ENCODE assay signal across 35 cellular contexts in genomic region chrX:11703855-11704254, GRCh38. TPM values are rescaled to one million over a fixed set of nuclear protein-coding genes. Genes with fewer than 3 reads are reported as not detected.
A peak's percentile ranks its signal among the peaks of the same experiment; 100 is the strongest.
DNase-seq lines count a peak whose midpoint lies in the region; ATAC-seq and TF ChIP-seq lines count a peak whose summit lies in the region.
"Had no signal": no experiment of that assay in that cellular context is flagged by ENCODE, and none has a peak within 500 bp of the region (broad histone marks: within the 10 kb centered on the region; RNA-seq: fewer than 3 reads in every experiment).

No MANE protein-coding gene starts in this region.

- no peaks in the 10 kb centered on the region for H3K9me2 ChIP-seq in GM23338 (ENCODE audit: insufficient read depth)

- no peak overlapping the region for H3K4me3 Mint-ChIP-seq in GM23338
- H3K4me3 Mint-ChIP-seq: B cell; CD14-positive monocyte; CD4-positive, alpha-beta memory T cell; CD4-positive, alpha-beta T cell; CD4-positive, CD25-positive, alpha-beta regulatory T cell; CD8-positive, alpha-beta memory T cell; CD8-positive, alpha-beta T cell had no signal

- H3K27ac Mint-ChIP-seq in GM23338: no peak overlapping the region
- H3K27ac Mint-ChIP-seq: B cell; CD14-positive monocyte; CD4-positive, alpha-beta memory T cell; CD4-positive, alpha-beta T cell; CD4-positive, CD25-positive, alpha-beta regulatory T cell; CD8-positive, alpha-beta T cell had no signal

- no peak overlapping the region for H2AFZ ChIP-seq in GM23338

- in situ Hi-C loops in gastrocnemius medialis (cut with MboI; ENCODE audit: low sequenced_read_pairs in 4 of 4): no loop called here

- no peaks in the 10 kb centered on the region for H3K36me3 Mint-ChIP-seq in GM23338 (ENCODE audit: low read depth)
- H3K36me3 Mint-ChIP-seq: CD14-positive monocyte; CD4-positive, alpha-beta memory T cell; CD4-positive, CD25-positive, alpha-beta regulatory T cell; CD8-positive, alpha-beta memory T cell; CD8-positive, alpha-beta T cell had no signal

- no peaks in the 10 kb centered on the region for H3F3A ChIP-seq in GM23338 (replicated peaks; ENCODE audit: low read depth)

- H3K27ac ChIP-seq in SJCRH30 (peak overlapping the region; percentile 75), spleen (no peak overlapping the region), GM23338 (ENCODE audit: low read depth) (no peak overlapping the region), gastrocnemius medialis (no peak overlapping the region)
- H3K27ac ChIP-seq: 22Rv1; A549; BLaER1; BLaER1 treated with 17β-estradiol and CSF1 and Interleukin-3, amounts not matched to agents 10 nM and 100 nM; C4-2B had no signal

- intact Hi-C loops in sciatic nerve (cut with DNase I) (no loop called here), spleen (cut with DNase I; ENCODE audit: low total_unique reads) (no loop called here), gastrocnemius medialis (cut with DNase I; ENCODE audit: low total_unique reads) (no loop called here)

- no peak for TF ChIP-seq POLR2A in spleen (IDR thresholded peaks at IDR 0.05)
- no peak for TF ChIP-seq POLR2A in gastrocnemius medialis (IDR thresholded peaks at IDR 0.05)

- H3K4me1 Mint-ChIP-seq in GM23338: no peaks in the 10 kb centered on the region
- H3K4me1 Mint-ChIP-seq: B cell; CD14-positive monocyte; CD4-positive, alpha-beta memory T cell; CD4-positive, CD25-positive, alpha-beta regulatory T cell; CD8-positive, alpha-beta memory T cell had no signal

- H3K4me3 ChIP-seq in SJCRH30 (no peak overlapping the region), spleen (no peak overlapping the region), GM23338 (no peak overlapping the region), gastrocnemius medialis (no peak overlapping the region)
- H3K4me3 ChIP-seq: A549; BLaER1; BLaER1 treated with 17β-estradiol and CSF1 and Interleukin-3, amounts not matched to agents 10 nM and 100 nM had no signal

- H3K79me2 ChIP-seq in GM23338 (replicated peaks; ENCODE audit: insufficient read depth): no peaks in the 10 kb centered on the region

- no peak overlapping the region for H3K4me2 ChIP-seq in GM23338
- H3K4me2 ChIP-seq: A549; BLaER1; BLaER1 treated with 17β-estradiol and CSF1 and Interleukin-3, amounts not matched to agents 10 nM and 100 nM had no signal

- no peaks in the 10 kb centered on the region for H3K9me3 Mint-ChIP-seq in GM23338
- H3K9me3 Mint-ChIP-seq: CD4-positive, alpha-beta T cell; CD4-positive, CD25-positive, alpha-beta regulatory T cell; CD8-positive, alpha-beta memory T cell; CD8-positive, alpha-beta T cell had no signal

- H3K36me3 ChIP-seq in SJCRH30 (no peaks in the 10 kb centered on the region), spleen (no peaks in the 10 kb centered on the region), GM23338 (ENCODE audit: insufficient read depth) (no peaks in the 10 kb centered on the region), gastrocnemius medialis (no peaks in the 10 kb centered on the region)
- H3K36me3 ChIP-seq: BE2C; BLaER1; BLaER1 treated with 17β-estradiol and CSF1 and Interleukin-3, amounts not matched to agents 10 nM and 100 nM had no signal

- WGBS in spleen, 5 donors: 71 to 94% (median 87%) methylated on average over 7 to 10 of the region's 10 CpGs

- no peaks in the 10 kb centered on the region for H3K9me3 ChIP-seq in SJCRH30 (replicated peaks)
- H3K9me3 ChIP-seq in spleen: no peaks in the 10 kb centered on the region
- no peaks in the 10 kb centered on the region for H3K9me3 ChIP-seq in gastrocnemius medialis
- H3K9me3 ChIP-seq: A549; BE2C; BLaER1; BLaER1 treated with 17β-estradiol and CSF1 and Interleukin-3, amounts not matched to agents 10 nM and 100 nM; Caco-2 had no signal

- peaks cover 41% of the 10 kb centered on the region for H3K4me1 ChIP-seq in SJCRH30
- no peaks in the 10 kb centered on the region for H3K4me1 ChIP-seq in spleen
- no peaks in the 10 kb centered on the region for H3K4me1 ChIP-seq in GM23338 (ENCODE audit: insufficient read depth)
- no peaks in the 10 kb centered on the region for H3K4me1 ChIP-seq in gastrocnemius medialis
- H3K4me1 ChIP-seq: A549; BE2C; BLaER1; BLaER1 treated with 17β-estradiol and CSF1 and Interleukin-3, amounts not matched to agents 10 nM and 100 nM; Caco-2 had no signal

- ATAC-seq in sciatic nerve: peak; percentile 39
- ATAC-seq in omental fat pad (ENCODE audit: low FRiP score): no peak
- no peak for ATAC-seq in GM23338
- no peak for ATAC-seq in gastrocnemius medialis
- ATAC-seq: A549; CD8-positive, alpha-beta T cell had no signal

- H3K27me3 Mint-ChIP-seq in GM23338 (ENCODE audit: insufficient read depth, low read depth, poor library complexity): no peaks in the 10 kb centered on the region
- H3K27me3 Mint-ChIP-seq: CD4-positive, alpha-beta memory T cell; CD4-positive, alpha-beta T cell had no signal

- no peak for TF ChIP-seq CTCF in spleen (IDR thresholded peaks at IDR 0.05 in 8 of 11, conservative IDR thresholded peaks at IDR 0.05 in 3 of 11)
- no peak for TF ChIP-seq CTCF in omental fat pad (IDR thresholded peaks at IDR 0.05)
- TF ChIP-seq CTCF in GM23338 (conservative IDR thresholded peaks at IDR 0.05; ENCODE audit: low read depth in 2 of 2): no peak
- no peak for TF ChIP-seq CTCF in gastrocnemius medialis (IDR thresholded peaks at IDR 0.05 in 4 of 5, conservative IDR thresholded peaks at IDR 0.05 in 1 of 5)

- no peak for DNase-seq in SJCRH30
- DNase-seq in sciatic nerve (ENCODE audit: low spot score): no peak
- peak; percentile 62 for DNase-seq in spleen
- DNase-seq in omental fat pad (ENCODE audit: low spot score): no peak
- DNase-seq in GM23338 (ENCODE audit: low spot score): no peak
- DNase-seq in gastrocnemius medialis: no peak
- DNase-seq: 8988T; ACHN; AML-193; BE2C; C1 segment of cervical spinal cord; Caco-2; Calu3; CD4-positive, alpha-beta memory T cell; CD4-positive, alpha-beta T cell; CD4-positive, CD25-positive, alpha-beta regulatory T cell; CD8-positive, alpha-beta memory T cell; CD8-positive, alpha-beta T cell; COR-L47; DMS 273 treated with DMSO at 0.1 percent for 48 hours; DMS153; DMS53; DMS79; DMS79 treated with DMSO at 0.1 percent for 48 hours; DND-41; EL had no signal

- H4K20me1 ChIP-seq in GM23338 (replicated peaks; ENCODE audit: insufficient read depth): no peaks in the 10 kb centered on the region
- H4K20me1 ChIP-seq: BLaER1 had no signal

- H3K27me3 ChIP-seq in SJCRH30: no peaks in the 10 kb centered on the region
- peaks cover 0 to 3% (median 0%) of the 10 kb centered on the region in 7 donors for H3K27me3 ChIP-seq in spleen (replicated peaks in 1 of 7)
- no peaks in the 10 kb centered on the region for H3K27me3 ChIP-seq in GM23338 (ENCODE audit: insufficient read depth)
- no peaks in the 10 kb centered on the region for H3K27me3 ChIP-seq in gastrocnemius medialis
- H3K27me3 ChIP-seq: BE2C had no signal

TF ChIP-seq in GM23338, 12 proteins besides CTCF, POLR2A, EP300 and RAD21 (continues in another document):
- TF ChIP-seq NANOG (IDR thresholded peaks at IDR 0.05; ENCODE audit: borderline replicate concordance) (no peak), ZNF331 (CRISPR knock-in tag; IDR thresholded peaks at IDR 0.05; ENCODE audit: low read depth) (no peak), CREB1 (CRISPR knock-in tag; IDR thresholded peaks at IDR 0.05; ENCODE audit: low read depth) (no peak), ETS1 (IDR thresholded peaks at IDR 0.05) (no peak), STAT1 (IDR thresholded peaks at IDR 0.05; ENCODE audit: unreplicated experiment) (no peak), ZNF114 (CRISPR knock-in tag; IDR thresholded peaks at IDR 0.05) (no peak), EZH2 (IDR thresholded peaks at IDR 0.05; ENCODE audit: low read depth, unreplicated experiment) (no peak), POLR2AphosphoS5 (IDR thresholded peaks at IDR 0.05; ENCODE audit: low read depth) (no peak)

RNA-seq across cellular contexts. Expression of gene ARHGAP6, which starts 38.1 kb away (rescaled TPM):
- 31.1 and 34.5 TPM in 2 replicates for total RNA-seq in SJCRH30 (2014; rRNA removed; shearing (Covaris generic))
- total RNA-seq in sciatic nerve: 13.8 TPM
- 10 to 100 TPM; 10.8 to 20.8 (median 14.9) TPM for total RNA-seq in spleen
- polyA plus RNA-seq in spleen: 1 to 10 TPM; 2.0 to 3.3 (median 2.7) TPM
- total RNA-seq in omental fat pad: 10 to 100 TPM; 20.4 to 45.5 (median 25.1) TPM
- 0.59 and 0.78 TPM in 2 replicates for total RNA-seq in GM23338 (2014; rRNA removed; shearing (Covaris generic))
- 0.26 and 0.50 TPM in 2 replicates for polyA plus RNA-seq in GM23338 (2016; fragmentation: Nextera tagmentation; extraction: Ambion mirVana)
- total RNA-seq in gastrocnemius medialis: 10 to 100 TPM; 10.7 to 18.0 (median 14.9) TPM
- total RNA-seq: A673; Calu3; CD4-positive, alpha-beta memory T cell; CD4-positive, alpha-beta T cell; CD8-positive, alpha-beta memory T cell; CD8-positive, alpha-beta T cell; Daoy had no signal
- polyA plus RNA-seq: CD4-positive, alpha-beta memory T cell; CD4-positive, CD25-positive, alpha-beta regulatory T cell; CD8-positive, alpha-beta memory T cell had no signal

RNA-seq across cellular contexts. Expression of gene MSL3, which starts 54.2 kb away (rescaled TPM):
- 37.9 and 41.8 TPM in 2 replicates for total RNA-seq in SJCRH30 (2014; rRNA removed; shearing (Covaris generic))
- 31.1 TPM for total RNA-seq in sciatic nerve
- total RNA-seq in spleen: 100 to 1,000 TPM in 1 of 7 donors, 10 to 100 TPM in 6; 51.5 to 100 (median 64.6) TPM
- 100 to 1,000 TPM in 1 of 3 donors, 10 to 100 TPM in 2; 57.7 to 120 (median 78.8) TPM for polyA plus RNA-seq in spleen
- total RNA-seq in omental fat pad: 10 to 100 TPM; 17.0 to 36.0 (median 31.2) TPM
- total RNA-seq in GM23338 (2014; rRNA removed; shearing (Covaris generic)): 13.9 and 15.9 TPM in 2 replicates
- polyA plus RNA-seq in GM23338 (2016; fragmentation: Nextera tagmentation; extraction: Ambion mirVana): 18.9 and 22.3 TPM in 2 replicates
- total RNA-seq in gastrocnemius medialis: 10 to 100 TPM; 22.8 to 61.1 (median 35.1) TPM
